ENCODE assay signal across 17 cellular contexts in the genomic region with DNA sequence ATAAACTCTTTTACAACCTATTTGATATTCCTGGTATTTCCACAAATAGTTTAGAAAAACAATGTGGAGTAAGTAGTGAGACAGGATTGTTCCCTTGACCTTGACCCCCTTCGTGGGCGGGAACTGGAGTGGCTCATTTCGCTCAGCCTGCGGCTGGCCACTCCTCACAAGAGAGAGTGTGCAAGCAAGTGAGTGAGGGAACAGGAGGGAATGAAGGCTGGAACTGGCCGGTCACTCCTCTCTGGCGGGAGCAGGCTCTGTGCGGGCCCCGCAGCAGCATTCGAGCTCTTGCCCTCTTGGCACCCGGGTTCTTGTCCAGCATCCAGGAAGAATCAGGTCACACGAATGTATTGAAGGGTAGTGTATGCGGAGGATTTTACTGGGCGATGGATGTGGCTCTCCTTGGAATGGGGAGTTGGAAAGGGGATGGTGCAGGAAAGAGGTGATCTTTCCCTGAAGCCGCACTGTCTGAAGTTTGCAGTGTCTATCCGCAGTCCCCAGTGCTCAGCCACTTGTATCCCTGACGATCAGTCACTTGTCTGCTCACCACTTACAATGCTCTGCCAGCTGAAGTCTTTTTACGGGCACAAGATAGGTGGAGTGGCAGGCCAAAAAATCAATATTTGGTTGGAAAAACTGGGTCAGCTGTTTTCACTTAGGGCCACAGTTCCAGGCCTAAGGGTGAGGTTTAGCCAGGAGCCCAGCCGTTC. TPM values are rescaled to one million over a fixed set of nuclear protein-coding genes. Genes with fewer than 3 reads are reported as not detected.
DNase-seq lines count a peak whose midpoint lies in the region; ATAC-seq and TF ChIP-seq lines count a peak whose summit lies in the region.
"Had no signal": no experiment of that assay in that cellular context is flagged by ENCODE, and none has a peak within 500 bp of the region (broad histone marks: within the 10 kb centered on the region; RNA-seq: fewer than 3 reads in every experiment).

No MANE protein-coding gene starts in this region.

- no peak overlapping the region for H2BK15ac ChIP-seq in IMR-90 (ENCODE audit: low read depth, low read length)

- CTCF ChIA-PET in IMR-90 (lab: Yijun Ruan, JAX), result interaction anchor here (0.5 kb wide), 1 partner anchor 13 kb away, joined by 4 read pairs; no protein-coding TSS in a partner anchor
- CTCF ChIA-PET in Caco-2 (lab: Charles Lee), result no interaction called here
- CTCF ChIA-PET in SK-N-SH (lab: Yijun Ruan, JAX), result no interaction called here

- H3K4me3 ChIP-seq in IMR-90 (ENCODE audit: insufficient read depth, low read depth, low read length), result no peak overlapping the region
- H3K4me3 ChIP-seq in osteoblast (ENCODE audit: insufficient read depth, low read length), result no peak overlapping the region
- no peak overlapping the region for H3K4me3 ChIP-seq in Caco-2 (ENCODE audit: low read depth, low read length)
- H3K4me3 ChIP-seq in SK-N-SH (ENCODE audit: low read depth in 2 of 2, low read length in 1 of 2), result no peak overlapping the region
- H3K4me3 ChIP-seq: BLaER1 treated with 17β-estradiol and CSF1 and Interleukin-3, amounts not matched to agents 10 nM and 100 nM had no signal

- no peak overlapping the region for H4K8ac ChIP-seq in IMR-90 (ENCODE audit: low read depth in 2 of 2, low read length in 2 of 2)

- H4K91ac ChIP-seq in IMR-90 (ENCODE audit: insufficient read depth, low read depth, low read length), result no peak overlapping the region; the same call in 1 of the 2 replicates

- intact Hi-C loops in IMR-90 (cut with micrococcal nuclease), result loop anchor here (10.0 kb wide), 1 partner anchor 133 kb away; a partner anchor contains a TSS
- intact Hi-C loops in Caco-2 (cut with micrococcal nuclease; ENCODE audit: unreplicated experiment), result no loop called here

- H3K36me3 ChIP-seq in IMR-90 (ENCODE audit: control insufficient read depth, insufficient read depth, low read length) (no peaks in the 10 kb centered on the region), osteoblast (ENCODE audit: insufficient read depth, low read length) (peaks cover 3% of the 10 kb centered on the region), Caco-2 (ENCODE audit: control insufficient read depth, insufficient read depth, low read length) (no peaks in the 10 kb centered on the region), SK-N-SH (replicated peaks in 1 of 2; ENCODE audit: control insufficient read depth in 1 of 2, insufficient read depth in 2 of 2, low read length in 1 of 2) (no peaks in the 10 kb centered on the region)

- peaks cover 9% of the 10 kb centered on the region for H3F3A ChIP-seq in SK-N-SH (replicated peaks; ENCODE audit: insufficient read depth)

- H3K27me3 Mint-ChIP-seq in Caco-2 (ENCODE audit: insufficient read depth, unreplicated experiment), result no peaks in the 10 kb centered on the region

- H2AFZ ChIP-seq in IMR-90 (replicated peaks; ENCODE audit: low read length, poor library complexity) (no peak overlapping the region), osteoblast (ENCODE audit: low read length) (peak overlapping the region; percentile 23), SK-N-SH (ENCODE audit: low read depth) (no peak overlapping the region)

- no peak for TF ChIP-seq POLR2A in IMR-90 (IDR thresholded peaks at IDR 0.05; ENCODE audit: low read depth, low read length)

- peaks cover 11% of the 10 kb centered on the region for H3K4me1 ChIP-seq in IMR-90 (ENCODE audit: control insufficient read depth, insufficient read depth, low read length)
- peaks cover 13% of the 10 kb centered on the region for H3K4me1 ChIP-seq in osteoblast (ENCODE audit: insufficient read depth, low read length)
- no peaks in the 10 kb centered on the region for H3K4me1 ChIP-seq in Caco-2
- H3K4me1 ChIP-seq in SK-N-SH (ENCODE audit: control insufficient read depth in 1 of 2, insufficient read depth in 2 of 2, low read depth in 1 of 2, low read length in 1 of 2), result no peaks in the 10 kb centered on the region

- H2BK20ac ChIP-seq in IMR-90 (ENCODE audit: low read depth, low read length), result no peak overlapping the region

- no peak overlapping the region for H3K56ac ChIP-seq in IMR-90 (ENCODE audit: extremely low read depth, insufficient read depth, low read length)

- no peak overlapping the region for H2BK120ac ChIP-seq in IMR-90 (ENCODE audit: low read depth, low read length)

- no peaks in the 10 kb centered on the region for H3K79me2 ChIP-seq in osteoblast (ENCODE audit: insufficient read depth, low read length)
- no peaks in the 10 kb centered on the region for H3K79me2 ChIP-seq in SK-N-SH (ENCODE audit: insufficient read depth)

- ATAC-seq in IMR-90 (ENCODE audit: low read depth), result no peak
- no peak for ATAC-seq in HG03280 (IDR thresholded peaks at IDR 0.05; ENCODE audit: unreplicated experiment)

- H3K36me3 Mint-ChIP-seq in Caco-2 (ENCODE audit: insufficient read depth, unreplicated experiment), result peaks cover 5% of the 10 kb centered on the region
- H3K36me3 Mint-ChIP-seq: CD8-positive, alpha-beta memory T cell had no signal

- H4K20me1 ChIP-seq in IMR-90 (ENCODE audit: insufficient read depth, low read length) (no peaks in the 10 kb centered on the region), osteoblast (ENCODE audit: insufficient read depth, low read length) (no peaks in the 10 kb centered on the region), SK-N-SH (ENCODE audit: insufficient read depth) (no peaks in the 10 kb centered on the region)
- H4K20me1 ChIP-seq: BLaER1 treated with 17β-estradiol and CSF1 and Interleukin-3, amounts not matched to agents 10 nM and 100 nM had no signal

- no peak overlapping the region for H3K14ac ChIP-seq in IMR-90 (replicated peaks; ENCODE audit: low read depth, low read length)

- no peak overlapping the region for H4K5ac ChIP-seq in IMR-90 (ENCODE audit: low read depth, low read length)

- no peaks in the 10 kb centered on the region for H3K79me1 ChIP-seq in IMR-90 (ENCODE audit: low read depth in 1 of 2, low read length in 2 of 2)

- WGBS in IMR-90 (ENCODE audit: extremely low coverage in 2 of 2, insufficient read length in 1 of 2), 2 experiments, result 95% methylated on average over 4 of the region's 18 CpGs; no CpG with 5 or more reads in 1 of the 2 experiments
- 94% methylated on average over 18 of the region's 18 CpGs for WGBS in SK-N-SH (ENCODE audit: low lambda C conversion rate)

- H3K9me3 ChIP-seq in IMR-90 (ENCODE audit: control insufficient read depth, insufficient read depth, low read length) (peaks cover 17% of the 10 kb centered on the region), osteoblast (ENCODE audit: low read depth, low read length) (peaks cover 11% of the 10 kb centered on the region), Caco-2 (peaks cover 10% of the 10 kb centered on the region; the same call in 1 of the 2 replicates), SK-N-SH (no peaks in the 10 kb centered on the region)

- H3K9me2 ChIP-seq in SK-N-SH, result no peaks in the 10 kb centered on the region

- in situ Hi-C loops in IMR-90 (cut with MboI; ENCODE audit: low sequenced_read_pairs), result loop anchor here (25.0 kb wide), 1 partner anchor 875 kb away; no protein-coding TSS in a partner anchor

- no peaks in the 10 kb centered on the region for H3K9me1 ChIP-seq in IMR-90 (ENCODE audit: insufficient read depth, low read length)

- H3K4me1 Mint-ChIP-seq in Caco-2 (ENCODE audit: low read depth, unreplicated experiment), result no peaks in the 10 kb centered on the region
- H3K4me1 Mint-ChIP-seq: CD8-positive, alpha-beta memory T cell; IgD-negative memory B cell had no signal

- no peak overlapping the region for H2BK5ac ChIP-seq in IMR-90 (ENCODE audit: low read depth, low read length, poor library complexity, severe bottlenecking)

- DNase-seq in DMS153 treated with DMSO at 0.1 percent for 48 hours (lab: John Stamatoyannopoulos, UW; ENCODE audit: unreplicated experiment) (peak; percentile 24), IMR-90 (no peak), SHP77 treated with DMSO at 0.1 percent for 48 hours (lab: John Stamatoyannopoulos, UW) (peak; percentile 49), osteoblast (ENCODE audit: insufficient read length, low spot score, missing footprints) (no peak), Caco-2 (no peak), glomerular visceral epithelial cell (ENCODE audit: extremely low spot score) (no peak), SK-N-SH (no peak)
- DNase-seq: CD8-positive, alpha-beta memory T cell; H7; Kasumi-1; NCI-H1105; NCI-H2081; NCI-H774; RPMI8226 had no signal

- POLR2A ChIA-PET in IMR-90 (lab: Charles Lee; ENCODE audit: unreplicated experiment) (no interaction called here), Caco-2 (lab: Charles Lee) (no interaction called here), SK-N-SH (lab: Yijun Ruan, JAX) (no interaction called here)

- no peak overlapping the region for H3K27ac Mint-ChIP-seq in Caco-2 (ENCODE audit: unreplicated experiment)
- H3K27ac Mint-ChIP-seq: CD8-positive, alpha-beta memory T cell; IgD-negative memory B cell had no signal

- no peaks in the 10 kb centered on the region for H3K27me3 ChIP-seq in IMR-90 (ENCODE audit: control insufficient read depth, insufficient read depth, low read length)
- H3K27me3 ChIP-seq in osteoblast (ENCODE audit: insufficient read depth, low read length), result no peaks in the 10 kb centered on the region
- no peaks in the 10 kb centered on the region for H3K27me3 ChIP-seq in Caco-2 (replicated peaks; ENCODE audit: control insufficient read depth, insufficient read depth, low read length)
- H3K27me3 ChIP-seq in SK-N-SH (ENCODE audit: insufficient read depth), result no peaks in the 10 kb centered on the region
- H3K27me3 ChIP-seq: BLaER1 treated with 17β-estradiol and CSF1 and Interleukin-3, amounts not matched to agents 10 nM and 100 nM had no signal

- peak overlapping the region; percentile 0; the same call in 1 of the 2 replicates for H3K4ac ChIP-seq in IMR-90 (ENCODE audit: low read depth, low read length)

- no peak overlapping the region for H3K23ac ChIP-seq in IMR-90 (ENCODE audit: low read depth, low read length)

- TF ChIP-seq EP300 in SK-N-SH (IDR thresholded peaks at IDR 0.05; ENCODE audit: borderline replicate concordance in 1 of 2, low read depth in 1 of 2, low read length in 1 of 2), result no peak

- H3K27ac ChIP-seq in IMR-90 (ENCODE audit: insufficient read depth, low read length), result no peak overlapping the region
- H3K27ac ChIP-seq in osteoblast (ENCODE audit: low read depth, low read length), result no peak overlapping the region
- H3K27ac ChIP-seq in SK-N-SH (ENCODE audit: low read depth in 2 of 2, low read length in 1 of 2), result no peak overlapping the region
- H3K27ac ChIP-seq: BLaER1 treated with 17β-estradiol and CSF1 and Interleukin-3, amounts not matched to agents 10 nM and 100 nM had no signal

- H3K4me2 ChIP-seq in IMR-90 (ENCODE audit: low read depth, low read length) (no peak overlapping the region), osteoblast (ENCODE audit: insufficient read depth, low read length) (no peak overlapping the region), SK-N-SH (no peak overlapping the region)
- H3K4me2 ChIP-seq: BLaER1 treated with 17β-estradiol and CSF1 and Interleukin-3, amounts not matched to agents 10 nM and 100 nM had no signal

- BruUV-seq in IMR-90 (replicated peaks; lab: Mats Ljungman, UMichigan) (no TSS peak), Caco-2 (replicated peaks; lab: Mats Ljungman, UMichigan) (no TSS peak)

- TF ChIP-seq RAD21 in IMR-90 (IDR thresholded peaks at IDR 0.05; ENCODE audit: low read length) (no peak), SK-N-SH (IDR thresholded peaks at IDR 0.05; ENCODE audit: low read length) (no peak)

- H3K9ac ChIP-seq in IMR-90 (ENCODE audit: low read depth, low read length) (no peak overlapping the region), SK-N-SH (no peak overlapping the region)
- H3K9ac ChIP-seq: BLaER1 treated with 17β-estradiol and CSF1 and Interleukin-3, amounts not matched to agents 10 nM and 100 nM had no signal

- dilution Hi-C loops in IMR-90 (cut with HindIII; ENCODE audit: low sequenced_read_pairs, unreplicated experiment), result no loop called here

- H3K4me3 Mint-ChIP-seq in Caco-2 (ENCODE audit: unreplicated experiment), result no peak overlapping the region
- H3K4me3 Mint-ChIP-seq: CD8-positive, alpha-beta memory T cell; IgD-negative memory B cell had no signal

- no peak overlapping the region for H3K18ac ChIP-seq in IMR-90 (ENCODE audit: low read depth, low read length)

- no peak for TF ChIP-seq CTCF in IMR-90 (conservative IDR thresholded peaks at IDR 0.05; ENCODE audit: low read depth, low read length)
- no peak for TF ChIP-seq CTCF in osteoblast (IDR thresholded peaks at IDR 0.05; ENCODE audit: extremely low read depth, low read depth, low read length)
- TF ChIP-seq CTCF in Caco-2 (IDR thresholded peaks at IDR 0.05; ENCODE audit: insufficient read depth in 1 of 2, low read depth in 1 of 2, low read length in 1 of 2, severe bottlenecking in 1 of 2, unreplicated experiment in 1 of 2), result no peak
- TF ChIP-seq CTCF in SK-N-SH (IDR thresholded peaks at IDR 0.05), result no peak

- H3K9me3 Mint-ChIP-seq in Caco-2 (ENCODE audit: unreplicated experiment), result no peaks in the 10 kb centered on the region
- H3K9me3 Mint-ChIP-seq: CD8-positive, alpha-beta memory T cell had no signal

- peak overlapping the region; percentile 4 for H2AK5ac ChIP-seq in IMR-90 (ENCODE audit: low read depth, low read length)

- no peak overlapping the region for H2AK9ac ChIP-seq in IMR-90 (replicated peaks; ENCODE audit: low read depth, low read length, poor library complexity)

RNA-seq across cellular contexts. Expression of a gene that starts 28.0 kb away (rescaled TPM):
- 582 and 671 TPM in 2 replicates for total RNA-seq in IMR-90 (2012; rRNA removed)
- polyA plus RNA-seq in IMR-90 (2012; rRNA removed), result 325 and 379 TPM in 2 replicates
- polyA plus RNA-seq in IMR-90 (2012; cell fraction: cytosol; rRNA removed), result 231 and 352 TPM in 2 replicates
- 162 and 221 TPM in 2 replicates for polyA plus RNA-seq in IMR-90 (2012; cell fraction: nucleus; rRNA removed; ENCODE audit: low replicate concordance)
- 323 and 502 TPM in 2 replicates for total RNA-seq in osteoblast
- total RNA-seq in Caco-2 (2022), result 104 and 115 TPM in 2 replicates
- 143 and 220 TPM in 2 replicates for polyA plus RNA-seq in SK-N-SH (2012; rRNA removed)
- polyA plus RNA-seq in SK-N-SH (2012; cell fraction: cytosol; rRNA removed), result 146 and 182 TPM in 2 replicates
- 143 and 170 TPM in 2 replicates for polyA plus RNA-seq in SK-N-SH (2012; cell fraction: nucleus; rRNA removed)

RNA-seq across cellular contexts. Expression of a gene that starts 49.6 kb away (rescaled TPM):
- total RNA-seq in IMR-90 (2012; rRNA removed), result 22.2 and 31.4 TPM in 2 replicates
- 19.8 and 28.4 TPM in 2 replicates for polyA plus RNA-seq in IMR-90 (2012; rRNA removed)
- polyA plus RNA-seq in IMR-90 (2012; cell fraction: cytosol; rRNA removed), result 4.2 and 8.0 TPM in 2 replicates
- 3.5 and 32.9 TPM in 2 replicates for polyA plus RNA-seq in IMR-90 (2012; cell fraction: nucleus; rRNA removed; ENCODE audit: low replicate concordance)
- total RNA-seq in osteoblast, result 22.4 and 25.7 TPM in 2 replicates
- 30.8 and 36.9 TPM in 2 replicates for total RNA-seq in Caco-2 (2022)
- 11.0 and 16.7 TPM in 2 replicates for polyA plus RNA-seq in SK-N-SH (2012; rRNA removed)
- polyA plus RNA-seq in SK-N-SH (2012; cell fraction: cytosol; rRNA removed), result 18.1 and 23.6 TPM in 2 replicates
- polyA plus RNA-seq in SK-N-SH (2012; cell fraction: nucleus; rRNA removed), result 9.4 and 21.8 TPM in 2 replicates

Comparison
In these comparisons a context has a peak if more than half of its experiments do, and no peak if none do; other contexts are left out.
1. DNase-seq: peak in DMS153 treated with DMSO at 0.1 percent for 48 hours (single experiment) and SHP77 treated with DMSO at 0.1 percent for 48 hours (single experiment); none in IMR-90 (single experiment), osteoblast (single experiment), Caco-2 (0 of 2), glomerular visceral epithelial cell (single experiment) and SK-N-SH (single experiment).